In genomic region chr6:157990321-157991066, GRCh38 we compare ENCODE assay signal across 8 cellular contexts. TPM values are rescaled to one million over a fixed set of nuclear protein-coding genes. Genes with fewer than 3 reads are reported as not detected.
DNase-seq lines count a peak whose midpoint lies in the region; TF ChIP-seq lines count a peak whose summit lies in the region.

No MANE protein-coding gene starts in this region.

- H3K9me3 ChIP-seq in suprapubic skin = no peaks in the 10 kb centered on the region

- peak overlapping the region; percentile 1 for H3K27ac ChIP-seq in suprapubic skin

- in situ Hi-C loops in G401 (cut with HindIII; ENCODE audit: low sequenced_read_pairs) = no loop called here

- DNase-seq in activated T-cell treated with anti-CD3 and anti-CD28 coated beads for 4 hours = peak; percentile 40
- DNase-seq in activated T-cell treated with anti-CD3 and anti-CD28 coated beads, Interleukin-2, amount 50 U/mL, for 1 hour = no peak
- no peak for DNase-seq in T-helper 2 cell treated with Interferon-gamma antibody and Interleukin-4, amounts not matched to agents 5 μg/mL and 100 μg/mL, for 36 hours (ENCODE audit: low spot score)
- peak; percentile 31 for DNase-seq in germinal center (ENCODE audit: low spot score)
- DNase-seq in suprapubic skin (ENCODE audit: low spot score in 2 of 2) = no peak
- no peak for DNase-seq in NCI-H82 (lab: John Stamatoyannopoulos, UW)
- DNase-seq in kidney tubule cell (ENCODE audit: low spot score) = no peak
- no peak for DNase-seq in G401 (ENCODE audit: low spot score)

- peak overlapping the region; percentile 55 for H3K27ac Mint-ChIP-seq in T-helper 2 cell treated with Interferon-gamma antibody and Interleukin-4, amounts not matched to agents 5 μg/mL and 100 μg/mL, for 36 hours

- no peaks in the 10 kb centered on the region for H3K27me3 ChIP-seq in suprapubic skin

- TF ChIP-seq EP300 in suprapubic skin (IDR thresholded peaks at IDR 0.05) = no peak

- no peak for TF ChIP-seq CTCF in suprapubic skin (IDR thresholded peaks at IDR 0.05)

- no peak for TF ChIP-seq POLR2A in suprapubic skin (IDR thresholded peaks at IDR 0.05)

- no peaks in the 10 kb centered on the region for H3K9me3 Mint-ChIP-seq in T-helper 2 cell treated with Interferon-gamma antibody and Interleukin-4, amounts not matched to agents 5 μg/mL and 100 μg/mL, for 36 hours

- WGBS in suprapubic skin = 72% methylated on average over 11 of the region's 15 CpGs

- H3K4me1 ChIP-seq in suprapubic skin = peaks cover 24% of the 10 kb centered on the region

- no peaks in the 10 kb centered on the region for H3K36me3 ChIP-seq in suprapubic skin

- H3K27me3 Mint-ChIP-seq in T-helper 2 cell treated with Interferon-gamma antibody and Interleukin-4, amounts not matched to agents 5 μg/mL and 100 μg/mL, for 36 hours (ENCODE audit: low read depth) = no peaks in the 10 kb centered on the region

- H3K4me3 ChIP-seq in suprapubic skin = no peak overlapping the region

- peak overlapping the region; percentile 80 for H3K4me3 Mint-ChIP-seq in T-helper 2 cell treated with Interferon-gamma antibody and Interleukin-4, amounts not matched to agents 5 μg/mL and 100 μg/mL, for 36 hours

- H3K36me3 Mint-ChIP-seq in T-helper 2 cell treated with Interferon-gamma antibody and Interleukin-4, amounts not matched to agents 5 μg/mL and 100 μg/mL, for 36 hours (ENCODE audit: low read depth) = peaks cover 3% of the 10 kb centered on the region

- peaks cover 18% of the 10 kb centered on the region for H3K4me1 Mint-ChIP-seq in T-helper 2 cell treated with Interferon-gamma antibody and Interleukin-4, amounts not matched to agents 5 μg/mL and 100 μg/mL, for 36 hours (ENCODE audit: low read depth)

RNA-seq across cellular contexts. Expression of gene SYNJ2, which starts 8.8 kb away (rescaled TPM):
- total RNA-seq in suprapubic skin = 10 to 100 TPM in 1 of 4 donors, 1 to 10 TPM in 3; 4.3 to 10.7 (median 6.8) TPM
- total RNA-seq in G401 (2014; rRNA removed; shearing (Covaris generic)) = 12.2 and 16.9 TPM in 2 replicates

Comparison
In these comparisons a context has a peak if more than half of its experiments do, and no peak if none do; other contexts are left out.
1. DNase-seq: peak in activated T-cell treated with anti-CD3 and anti-CD28 coated beads for 4 hours (single experiment) and germinal center (single experiment); none in activated T-cell treated with anti-CD3 and anti-CD28 coated beads, Interleukin-2, amount 50 U/mL, for 1 hour (single experiment), T-helper 2 cell treated with Interferon-gamma antibody and Interleukin-4, amounts not matched to agents 5 μg/mL and 100 μg/mL, for 36 hours (single experiment), suprapubic skin (0 of 2), NCI-H82 (single experiment), kidney tubule cell (single experiment) and G401 (single experiment).